15 cellular contexts compared by ENCODE assay signal in the genomic region with DNA sequence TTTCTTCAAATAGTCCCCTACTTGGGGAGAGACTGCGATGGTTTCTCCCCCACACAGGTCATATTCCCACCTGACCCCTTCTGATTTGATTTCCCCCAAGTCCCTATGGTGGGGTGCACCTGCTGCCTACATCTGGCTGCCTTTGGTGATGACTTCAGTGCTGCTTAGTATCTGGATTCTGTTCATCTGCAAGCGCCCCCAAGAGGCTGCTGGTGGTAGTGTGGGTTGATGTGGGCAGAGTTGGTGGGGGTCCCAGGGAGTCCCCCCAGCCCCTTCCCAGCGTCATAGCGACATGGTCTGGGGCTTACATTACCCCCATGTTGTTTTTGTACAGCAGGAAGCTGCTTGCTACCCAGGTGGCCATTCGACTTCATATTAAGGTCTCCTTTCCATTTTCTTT.
DNase-seq lines count a peak whose midpoint lies in the region; ATAC-seq, FAIRE-seq and TF ChIP-seq lines count a peak whose summit lies in the region.
"Had no signal": no experiment of that assay in that cellular context is flagged by ENCODE, and none has a peak within 500 bp of the region (broad histone marks: within the 10 kb centered on the region; RNA-seq: fewer than 3 reads in every experiment).

No MANE protein-coding gene starts in this region.

- H2AFZ ChIP-seq in Karpas-422 (ENCODE audit: low read length): no peak overlapping the region

- H3K9me3 Mint-ChIP-seq in neural crest cell: peaks cover 3% of the 10 kb centered on the region
- H3K9me3 Mint-ChIP-seq: immature natural killer cell, natural killer cell had no signal

- H3K4me1 Mint-ChIP-seq in neural crest cell: peaks cover 42% of the 10 kb centered on the region

- H3K79me2 ChIP-seq in Karpas-422 (ENCODE audit: low read length): no peaks in the 10 kb centered on the region

- TF ChIP-seq POLR2A in upper lobe of left lung (IDR thresholded peaks at IDR 0.05): no peak

- 31 to 52% methylated on average over 4 to 5 of the region's 5 CpGs for WGBS in upper lobe of left lung, 2 donors

- DNase-seq in NCI-H2227 (lab: John Stamatoyannopoulos, UW; ENCODE audit: unreplicated experiment): peak; percentile 6
- no peak for DNase-seq in NCI-H2227 treated with DMSO at 0.1 percent for 48 hours (lab: John Stamatoyannopoulos, UW)
- DNase-seq in Karpas-422: peak; percentile 72
- no peak for DNase-seq in cardiac fibroblast (ENCODE audit: low read depth in 2 of 2)
- peak; percentile 36 for DNase-seq in neural crest cell (ENCODE audit: low read depth, low spot score)
- DNase-seq in urothelium cell line (ENCODE audit: low spot score): no peak
- DNase-seq in upper lobe of left lung: no peak
- DNase-seq: amygdala, immature natural killer cell, natural killer cell, NCI-H1092, NCI-H774, T-helper 1 cell had no signal

- no peak for FAIRE-seq in urothelium cell line (lab: Jason Lieb, UNC)
- FAIRE-seq: A204.1 had no signal

- no peak overlapping the region for H3K27ac ChIP-seq in Karpas-422 (ENCODE audit: low read length)
- no peak overlapping the region for H3K27ac ChIP-seq in upper lobe of left lung

- H3K9me3 ChIP-seq in Karpas-422 (ENCODE audit: low read length): no peaks in the 10 kb centered on the region
- H3K9me3 ChIP-seq in upper lobe of left lung: peaks cover 0 to 7% (median 2%) of the 10 kb centered on the region in 4 donors

- peaks cover 16% of the 10 kb centered on the region for H3K27me3 Mint-ChIP-seq in neural crest cell (ENCODE audit: low read depth)

- H3K4me2 ChIP-seq in Karpas-422 (ENCODE audit: low read depth, low read length, poor library complexity, severe bottlenecking): no peak overlapping the region

- H3K9ac ChIP-seq in Karpas-422 (ENCODE audit: low read length): no peak overlapping the region

- H4K20me1 ChIP-seq in Karpas-422 (ENCODE audit: insufficient read depth, low read depth, low read length): no peaks in the 10 kb centered on the region

- ATAC-seq in GM21529 (IDR thresholded peaks at IDR 0.05; ENCODE audit: unreplicated experiment) (no peak), upper lobe of left lung (ENCODE audit: low FRiP score in 2 of 2) (no peak)
- ATAC-seq: natural killer cell had no signal

- no peaks in the 10 kb centered on the region for H3K36me3 ChIP-seq in Karpas-422 (ENCODE audit: insufficient read depth, low read length)
- H3K36me3 ChIP-seq in upper lobe of left lung: no peaks in the 10 kb centered on the region

- H3K27ac Mint-ChIP-seq in neural crest cell (ENCODE audit: unreplicated experiment): no peak overlapping the region
- H3K27ac Mint-ChIP-seq: immature natural killer cell, natural killer cell had no signal

- H3K4me1 ChIP-seq in Karpas-422 (ENCODE audit: low read length): no peaks in the 10 kb centered on the region
- peaks cover 0 to 4% (median 2%) of the 10 kb centered on the region in 4 donors for H3K4me1 ChIP-seq in upper lobe of left lung

- TF ChIP-seq CTCF in cardiac fibroblast (IDR thresholded peaks at IDR 0.05; ENCODE audit: low read depth, low read length) (peak; percentile 11), neural crest cell (conservative IDR thresholded peaks at IDR 0.05) (peak; percentile 49), upper lobe of left lung (IDR thresholded peaks at IDR 0.05) (no peak)

- H3K36me3 Mint-ChIP-seq in neural crest cell (ENCODE audit: low read depth): peaks cover 2% of the 10 kb centered on the region
- H3K36me3 Mint-ChIP-seq: immature natural killer cell, natural killer cell had no signal

- H3K9me2 ChIP-seq in Karpas-422 (replicated peaks; ENCODE audit: insufficient read depth, low read length): no peaks in the 10 kb centered on the region

- H3K27me3 ChIP-seq in Karpas-422 (ENCODE audit: low read length) (no peaks in the 10 kb centered on the region), upper lobe of left lung (no peaks in the 10 kb centered on the region)

- no peak for TF ChIP-seq EP300 in upper lobe of left lung (IDR thresholded peaks at IDR 0.05)

- no peak overlapping the region for H3K4me3 ChIP-seq in Karpas-422 (ENCODE audit: low read length)
- no peak overlapping the region for H3K4me3 ChIP-seq in cardiac fibroblast (replicated peaks in 1 of 2; ENCODE audit: low read depth in 2 of 2, low read length in 2 of 2)
- no peak overlapping the region for H3K4me3 ChIP-seq in upper lobe of left lung

- H3K4me3 Mint-ChIP-seq in neural crest cell: no peak overlapping the region
- H3K4me3 Mint-ChIP-seq: immature natural killer cell, natural killer cell had no signal

Comparison
In these comparisons a context has a peak if more than half of its experiments do, and no peak if none do; other contexts are left out.
1. DNase-seq: peak in NCI-H2227 (single experiment), Karpas-422 (single experiment) and neural crest cell (single experiment); none in NCI-H2227 treated with DMSO at 0.1 percent for 48 hours (single experiment), cardiac fibroblast (0 of 2), urothelium cell line (single experiment) and upper lobe of left lung (0 of 2).
2. CTCF ChIP-seq: peak in cardiac fibroblast (single experiment) and neural crest cell (single experiment); none in upper lobe of left lung (0 of 6).